In genomic region chr20:52001999-52002666, GRCh38 we compare ENCODE assay signal across 10 cellular contexts.
DNase-seq lines count a peak whose midpoint lies in the region; ATAC-seq, FAIRE-seq and TF ChIP-seq lines count a peak whose summit lies in the region.
"Had no signal": no experiment of that assay in that cellular context is flagged by ENCODE, and none has a peak within 500 bp of the region (broad histone marks: within the 10 kb centered on the region; RNA-seq: fewer than 3 reads in every experiment).

No MANE protein-coding gene starts in this region.

- no peaks in the 10 kb centered on the region for H3K4me1 Mint-ChIP-seq in activated naive CD8-positive, alpha-beta T cell treated with anti-CD3 and anti-CD28 coated beads, Interleukin-2, amount 50 U/mL, for 24 hours

- H3K36me3 ChIP-seq in H7 (replicated peaks; ENCODE audit: control insufficient read depth, insufficient read depth, low read length), result no peaks in the 10 kb centered on the region

- CTCF ChIA-PET in A549 (lab: Yijun Ruan, JAX), result interaction anchor here (0.5 to 0.6 kb wide), 2 partner anchors 21 to 397 kb away, joined by 3 read pairs; no protein-coding TSS in a partner anchor

- H3K4me3 ChIP-seq in A549 (no peak overlapping the region), H7 (ENCODE audit: insufficient read depth, low read depth, low read length) (no peak overlapping the region), fibroblast of villous mesenchyme (ENCODE audit: low read depth, low read length) (no peak overlapping the region)

- WGBS in A549 (ENCODE audit: missing lambda C conversion rate), result 20% methylated on average over 8 of the region's 8 CpGs

- POLR2A ChIA-PET in A549 (lab: Yijun Ruan, JAX), result no interaction called here

- peaks cover 13% of the 10 kb centered on the region for H3K27me3 Mint-ChIP-seq in activated naive CD8-positive, alpha-beta T cell treated with anti-CD3 and anti-CD28 coated beads, Interleukin-2, amount 50 U/mL, for 24 hours

- TF ChIP-seq EP300 in A549 (IDR thresholded peaks at IDR 0.05), result no peak

- peak overlapping the region; percentile 70 for H3K4me2 ChIP-seq in A549

- no peak for FAIRE-seq in A549 (lab: Jason Lieb, UNC)

- no peaks in the 10 kb centered on the region for H3K27me3 ChIP-seq in H7 (ENCODE audit: control insufficient read depth, insufficient read depth, low read length)

- ATAC-seq in A549, result peak; percentile 88 to 92
- no peak for ATAC-seq in activated naive CD8-positive, alpha-beta T cell treated with anti-CD3 and anti-CD28 coated beads, Interleukin-2, amount 50 U/mL, for 24 hours

- peak overlapping the region; percentile 40 to 69; a peak in 4 of 6 replicates for H3K27ac ChIP-seq in A549

- no peak overlapping the region for H3K27ac Mint-ChIP-seq in activated naive CD8-positive, alpha-beta T cell treated with anti-CD3 and anti-CD28 coated beads, Interleukin-2, amount 50 U/mL, for 24 hours

- no peaks in the 10 kb centered on the region for H3K9me3 Mint-ChIP-seq in activated naive CD8-positive, alpha-beta T cell treated with anti-CD3 and anti-CD28 coated beads, Interleukin-2, amount 50 U/mL, for 24 hours

- H3K36me3 Mint-ChIP-seq in activated naive CD8-positive, alpha-beta T cell treated with anti-CD3 and anti-CD28 coated beads, Interleukin-2, amount 50 U/mL, for 24 hours (ENCODE audit: low read depth), result no peaks in the 10 kb centered on the region

- 0 out of 5 replicates have a peak, but pooled peaks of 1 of the 2 experiments have one; percentile 10 for TF ChIP-seq RAD21 in A549 (conservative IDR thresholded peaks at IDR 0.05 in 1 of 2, IDR thresholded peaks at IDR 0.05 in 1 of 2)

- H3K9me3 ChIP-seq in A549, result no peaks in the 10 kb centered on the region

- no peak overlapping the region for H3K4me3 Mint-ChIP-seq in activated naive CD8-positive, alpha-beta T cell treated with anti-CD3 and anti-CD28 coated beads, Interleukin-2, amount 50 U/mL, for 24 hours

- TF ChIP-seq POLR2A in A549 (IDR thresholded peaks at IDR 0.05; ENCODE audit: low read length), result no peak

- peak; percentile 63 to 73 for DNase-seq in A549 (ENCODE audit: low read depth in 1 of 2, low spot score in 1 of 2)
- peak; percentile 64 for DNase-seq in H7
- DNase-seq in NCI-H82 treated with DMSO at 0.1 percent for 48 hours (lab: John Stamatoyannopoulos, UW; ENCODE audit: unreplicated experiment), result peak; percentile 13
- DNase-seq in fibroblast of villous mesenchyme (ENCODE audit: low read depth), result peak; percentile 45
- DNase-seq in HPDE6-E6E7 (ENCODE audit: extremely low spot score), result no peak
- no peak for DNase-seq in NCI-H2196 (lab: John Stamatoyannopoulos, UW; ENCODE audit: unreplicated experiment)
- DNase-seq in activated naive CD8-positive, alpha-beta T cell treated with anti-CD3 and anti-CD28 coated beads, Interleukin-2, amount 50 U/mL, for 24 hours, result no peak
- no peak for DNase-seq in Kasumi-1 (lab: John Stamatoyannopoulos, UW)
- DNase-seq: activated CD8-positive, alpha-beta memory T cell treated with anti-CD3 and anti-CD28 coated beads, Interleukin-2, amount 50 U/mL, for 4 hours; T-helper 2 cell had no signal

- no peak for TF ChIP-seq CTCF in A549 (IDR thresholded peaks at IDR 0.05)
- peak; percentile 30 for TF ChIP-seq CTCF in fibroblast of villous mesenchyme (IDR thresholded peaks at IDR 0.05; ENCODE audit: insufficient read depth, low read depth, low read length)

- H3K4me1 ChIP-seq in A549, result peaks cover 9% of the 10 kb centered on the region

TF ChIP-seq in A549, 52 proteins besides CTCF, POLR2A, EP300 and RAD21:
- no peak for TF ChIP-seq HOXB5 (CRISPR knock-in tag; IDR thresholded peaks at IDR 0.05)
- TF ChIP-seq RARB (CRISPR knock-in tag; IDR thresholded peaks at IDR 0.05), result no peak
- TF ChIP-seq HOXB13 (CRISPR knock-in tag; IDR thresholded peaks at IDR 0.05; ENCODE audit: low read depth), result no peak
- no peak for TF ChIP-seq USF2 (IDR thresholded peaks at IDR 0.05)
- no peak for TF ChIP-seq HMGXB4 (CRISPR knock-in tag; IDR thresholded peaks at IDR 0.05; ENCODE audit: borderline replicate concordance)
- TF ChIP-seq HES2 (IDR thresholded peaks at IDR 0.05), result no peak
- no peak for TF ChIP-seq KDM5A (IDR thresholded peaks at IDR 0.05)
- no peak for TF ChIP-seq GATA3 (IDR thresholded peaks at IDR 0.05; ENCODE audit: borderline replicate concordance)
- no peak for TF ChIP-seq SMC3 (IDR thresholded peaks at IDR 0.05)
- TF ChIP-seq NFE2L2 (conservative IDR thresholded peaks at IDR 0.05; ENCODE audit: low read length), result no peak
- no peak for TF ChIP-seq ESRRA (IDR thresholded peaks at IDR 0.05; ENCODE audit: borderline replicate concordance, low read length)
- no peak for TF ChIP-seq EHMT2 (IDR thresholded peaks at IDR 0.05; ENCODE audit: low read depth)
- no peak for TF ChIP-seq KDM1A (IDR thresholded peaks at IDR 0.05; ENCODE audit: low read depth)
- no peak for TF ChIP-seq HOXA7 (CRISPR knock-in tag; IDR thresholded peaks at IDR 0.05)
- TF ChIP-seq POLR2AphosphoS2 (conservative IDR thresholded peaks at IDR 0.05; ENCODE audit: low read length), result no peak
- no peak for TF ChIP-seq HEYL (CRISPR knock-in tag; IDR thresholded peaks at IDR 0.05)
- no peak for TF ChIP-seq HDAC2 (IDR thresholded peaks at IDR 0.05)

Comparison
In these comparisons a context has a peak if more than half of its experiments do, and no peak if none do; other contexts are left out.
1. DNase-seq: peak in A549 (2 of 2), H7 (single experiment), NCI-H82 treated with DMSO at 0.1 percent for 48 hours (single experiment) and fibroblast of villous mesenchyme (single experiment); none in HPDE6-E6E7 (single experiment), NCI-H2196 (single experiment), activated naive CD8-positive, alpha-beta T cell treated with anti-CD3 and anti-CD28 coated beads, Interleukin-2, amount 50 U/mL, for 24 hours (single experiment) and Kasumi-1 (0 of 2).